2 cellular contexts compared by ENCODE assay signal in genomic region chr19:5892772-5893275, GRCh38.
TF ChIP-seq lines count a peak whose summit lies in the region.

No MANE protein-coding gene starts in this region.

TF ChIP-seq in GM12891, 5 proteins besides CTCF, POLR2A, EP300 and RAD21:
- TF ChIP-seq POU2F2 (IDR thresholded peaks at IDR 0.05; ENCODE audit: low read depth, low read length) (no peak), TAF1 (IDR thresholded peaks at IDR 0.05; ENCODE audit: low read depth, low read length) (no peak), PAX5 (IDR thresholded peaks at IDR 0.05; ENCODE audit: insufficient read depth, low read length, severe bottlenecking) (no peak), POLR2AphosphoS5 (IDR thresholded peaks at IDR 0.05; ENCODE audit: low read depth, low read length) (no peak), SPI1 (IDR thresholded peaks at IDR 0.05; ENCODE audit: low read depth, low read length) (no peak)

TF ChIP-seq in HepG2, 621 proteins besides CTCF, POLR2A, EP300 and RAD21 (continues in another document):
- TF ChIP-seq ZNF274 (CRISPR knock-in tag; IDR thresholded peaks at IDR 0.05) = no peak
- TF ChIP-seq FOXK2 (IDR thresholded peaks at IDR 0.05) = no peak
- TF ChIP-seq POLR2G (IDR thresholded peaks at IDR 0.05; ENCODE audit: low read depth, low read length) = peak; percentile 51; the same call in 1 of the 2 replicates
- TF ChIP-seq SALL2 (CRISPR knock-in tag; IDR thresholded peaks at IDR 0.05) = no peak
- no peak for TF ChIP-seq TP53 (CRISPR knock-in tag; conservative IDR thresholded peaks at IDR 0.05)
- 0 out of 2 replicates have a peak, but pooled peaks have one; percentile 8 for TF ChIP-seq KMT2B (CRISPR knock-in tag; IDR thresholded peaks at IDR 0.05)
- no peak for TF ChIP-seq ZNF737 (CRISPR knock-in tag; IDR thresholded peaks at IDR 0.05; ENCODE audit: borderline replicate concordance)
- peak; percentile 43; the same call in 1 of the 2 replicates for TF ChIP-seq ZMYM3 (CRISPR knock-in tag; IDR thresholded peaks at IDR 0.05)
- no peak for TF ChIP-seq ZNF281 (CRISPR knock-in tag; IDR thresholded peaks at IDR 0.05; ENCODE audit: borderline replicate concordance)
- no peak for TF ChIP-seq CSRNP2 (CRISPR knock-in tag; conservative IDR thresholded peaks at IDR 0.05; ENCODE audit: low read depth)
- no peak for TF ChIP-seq CENPT (CRISPR knock-in tag; IDR thresholded peaks at IDR 0.05; ENCODE audit: low read depth)
- TF ChIP-seq HHEX (CRISPR knock-in tag; IDR thresholded peaks at IDR 0.05) = no peak
- TF ChIP-seq ZNF160 (CRISPR knock-in tag; IDR thresholded peaks at IDR 0.05) = no peak
- TF ChIP-seq MAZ (IDR thresholded peaks at IDR 0.05; ENCODE audit: borderline replicate concordance, low read depth, low read length) = no peak
- no peak for TF ChIP-seq MAZ (CRISPR knock-in tag; IDR thresholded peaks at IDR 0.05; ENCODE audit: low read depth)
- TF ChIP-seq PRPF4 (IDR thresholded peaks at IDR 0.05; ENCODE audit: low read depth, low read length, poor library complexity, severe bottlenecking) = no peak
- 0 out of 2 replicates have a peak, but pooled peaks have one; percentile 7 for TF ChIP-seq ZNF292 (CRISPR knock-in tag; IDR thresholded peaks at IDR 0.05; ENCODE audit: borderline replicate concordance, low read depth)
- TF ChIP-seq ZBTB25 (CRISPR knock-in tag; IDR thresholded peaks at IDR 0.05) = 0 out of 2 replicates have a peak, but pooled peaks have one; percentile 5
- TF ChIP-seq TIGD3 (CRISPR knock-in tag; IDR thresholded peaks at IDR 0.05; ENCODE audit: borderline replicate concordance) = no peak; the same call in 1 of the 2 replicates
- TF ChIP-seq HNF4A (CRISPR knock-in tag; IDR thresholded peaks at IDR 0.05) = no peak
- TF ChIP-seq KAT2B (IDR thresholded peaks at IDR 0.05; ENCODE audit: borderline replicate concordance, low read depth, low read length) = no peak
- no peak for TF ChIP-seq STAT5B (CRISPR knock-in tag; IDR thresholded peaks at IDR 0.05)
- TF ChIP-seq ARID3A (IDR thresholded peaks at IDR 0.05; ENCODE audit: low read depth, low read length) = no peak
- no peak for TF ChIP-seq CBX5 (CRISPR knock-in tag; IDR thresholded peaks at IDR 0.05; ENCODE audit: borderline replicate concordance)
- no peak for TF ChIP-seq ZHX2 (IDR thresholded peaks at IDR 0.05; ENCODE audit: low read depth)
- no peak for TF ChIP-seq ZHX2 (CRISPR knock-in tag; IDR thresholded peaks at IDR 0.05; ENCODE audit: borderline replicate concordance)
- TF ChIP-seq ZBTB1 (CRISPR knock-in tag; IDR thresholded peaks at IDR 0.05; ENCODE audit: borderline replicate concordance) = no peak
- TF ChIP-seq MTA1 (CRISPR knock-in tag; IDR thresholded peaks at IDR 0.05; ENCODE audit: borderline replicate concordance) = no peak
- 0 out of 2 replicates have a peak, but pooled peaks have one; percentile 6 for TF ChIP-seq POLR2AphosphoS5 (IDR thresholded peaks at IDR 0.05; ENCODE audit: low read depth, low read length)
- no peak for TF ChIP-seq FOXP1 (IDR thresholded peaks at IDR 0.05)
- TF ChIP-seq FOXP1 (CRISPR knock-in tag; IDR thresholded peaks at IDR 0.05) = no peak
- TF ChIP-seq CERS6 (CRISPR knock-in tag; IDR thresholded peaks at IDR 0.05) = no peak
- TF ChIP-seq MXD3 (CRISPR knock-in tag; IDR thresholded peaks at IDR 0.05) = 0 out of 2 replicates have a peak, but pooled peaks have one; percentile 30
- TF ChIP-seq THYN1 (CRISPR knock-in tag; IDR thresholded peaks at IDR 0.05; ENCODE audit: borderline replicate concordance, low read depth) = no peak
- TF ChIP-seq ZSCAN30 (CRISPR knock-in tag; IDR thresholded peaks at IDR 0.05) = no peak
